ENCODE assay signal across 1 cellular context in the genomic region with DNA sequence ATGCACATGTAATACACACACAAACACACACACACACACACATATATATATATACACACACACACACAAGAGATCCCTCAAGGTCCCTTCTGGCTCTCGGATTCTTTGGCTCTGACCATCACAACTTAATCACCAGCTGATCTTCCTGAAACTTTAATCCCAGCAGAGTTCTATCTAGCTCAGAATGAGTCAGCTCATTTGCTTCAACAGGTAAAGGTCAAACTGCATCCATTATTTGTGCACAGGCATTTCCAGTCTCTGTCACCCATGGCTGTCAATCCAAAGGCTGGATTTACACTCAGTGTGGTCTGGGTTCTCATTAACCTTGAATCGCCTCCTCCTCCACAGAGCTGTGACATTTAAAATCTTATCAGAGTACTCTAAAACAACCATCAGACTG.
TF ChIP-seq lines count a peak whose summit lies in the region.

No MANE protein-coding gene starts in this region.

TF ChIP-seq in IMR-90, 13 proteins besides CTCF, POLR2A, EP300 and RAD21:
- TF ChIP-seq FOS (IDR thresholded peaks at IDR 0.05; ENCODE audit: low read depth, low read length) (no peak), RCOR1 (IDR thresholded peaks at IDR 0.05; ENCODE audit: insufficient replicate concordance, low read length) (no peak), MXI1 (IDR thresholded peaks at IDR 0.05; ENCODE audit: borderline replicate concordance, low read depth, low read length) (no peak), NFE2L2 (IDR thresholded peaks at IDR 0.05; ENCODE audit: low read depth, low read length) (peak; percentile 60; the same call in 1 of the 2 replicates), CHD1 (IDR thresholded peaks at IDR 0.05; ENCODE audit: low read depth, low read length) (no peak)
